In genomic region chr7:7703427-7703826, GRCh38 we compare ENCODE assay signal across 14 cellular contexts. TPM values are rescaled to one million over a fixed set of nuclear protein-coding genes. Genes with fewer than 3 reads are reported as not detected.
A peak's percentile ranks its signal among the peaks of the same experiment; 100 is the strongest.
DNase-seq lines count a peak whose midpoint lies in the region; ATAC-seq and TF ChIP-seq lines count a peak whose summit lies in the region.
"Had no signal": no experiment of that assay in that cellular context is flagged by ENCODE, and none has a peak within 500 bp of the region (broad histone marks: within the 10 kb centered on the region; RNA-seq: fewer than 3 reads in every experiment).

No MANE protein-coding gene starts in this region.

- no peaks in the 10 kb centered on the region for H3K27me3 ChIP-seq in tibial nerve
- H3K27me3 ChIP-seq: BE2C had no signal

- intact Hi-C loops in mucosa of descending colon (cut with DNase I, micrococcal nuclease), result no loop called here

- TF ChIP-seq POLR2A in tibial nerve (IDR thresholded peaks at IDR 0.05), result no peak

- WGBS in tibial nerve, 2 donors, result 95 to 97% methylated on average over 7 of the region's 7 CpGs

- no peak for TF ChIP-seq EP300 in tibial nerve (IDR thresholded peaks at IDR 0.05)

- H3K9me3 ChIP-seq in mucosa of descending colon, result no peaks in the 10 kb centered on the region
- H3K9me3 ChIP-seq in tibial nerve, result peaks cover 0 to 4% (median 0%) of the 10 kb centered on the region in 4 donors
- H3K9me3 ChIP-seq: A549, BE2C had no signal

- DNase-seq in NCI-H69 (lab: John Stamatoyannopoulos, UW), result peak; percentile 26
- DNase-seq in left lobe of liver (ENCODE audit: low spot score), result no peak
- DNase-seq in mucosa of descending colon, result no peak
- no peak for DNase-seq in NCI-H345 (lab: John Stamatoyannopoulos, UW)
- no peak for DNase-seq in NCI-H526 treated with DMSO at 0.1 percent for 48 hours (lab: John Stamatoyannopoulos, UW)
- DNase-seq in tibial nerve (ENCODE audit: low spot score in 2 of 2), result no peak
- DNase-seq: BE2C; CD4-positive, alpha-beta memory T cell; DMS153; DND-41; GDM1; H7 had no signal

- H3K4me3 ChIP-seq in mucosa of descending colon (no peak overlapping the region), tibial nerve (no peak overlapping the region)
- H3K4me3 ChIP-seq: A549 had no signal

- no peak overlapping the region for H3K27ac ChIP-seq in tibial nerve
- H3K27ac ChIP-seq: A549, C4-2B had no signal

- ATAC-seq in left lobe of liver, result peak; percentile 60
- peak; percentile 65 for ATAC-seq in mucosa of descending colon
- ATAC-seq: A549 had no signal

- H3K36me3 ChIP-seq in mucosa of descending colon (ENCODE audit: low read depth) (no peaks in the 10 kb centered on the region), tibial nerve (no peaks in the 10 kb centered on the region)
- H3K36me3 ChIP-seq: BE2C had no signal

- peaks cover 7% of the 10 kb centered on the region for H3K4me1 ChIP-seq in mucosa of descending colon (ENCODE audit: low read depth)
- peaks cover 0 to 44% (median 2%) of the 10 kb centered on the region in 4 donors for H3K4me1 ChIP-seq in tibial nerve

- TF ChIP-seq CTCF in mucosa of descending colon (IDR thresholded peaks at IDR 0.05), result no peak
- TF ChIP-seq CTCF in tibial nerve (IDR thresholded peaks at IDR 0.05), result no peak

RNA-seq across cellular contexts. Expression of gene RPA3, which starts 15.0 kb away (rescaled TPM):
- total RNA-seq in left lobe of liver (18.2 TPM), mucosa of descending colon (10 to 100 TPM; 23.2 to 38.4 (median 28.7) TPM), tibial nerve (10 to 100 TPM; 14.4 to 21.9 (median 19.2) TPM)
